In the genomic region with DNA sequence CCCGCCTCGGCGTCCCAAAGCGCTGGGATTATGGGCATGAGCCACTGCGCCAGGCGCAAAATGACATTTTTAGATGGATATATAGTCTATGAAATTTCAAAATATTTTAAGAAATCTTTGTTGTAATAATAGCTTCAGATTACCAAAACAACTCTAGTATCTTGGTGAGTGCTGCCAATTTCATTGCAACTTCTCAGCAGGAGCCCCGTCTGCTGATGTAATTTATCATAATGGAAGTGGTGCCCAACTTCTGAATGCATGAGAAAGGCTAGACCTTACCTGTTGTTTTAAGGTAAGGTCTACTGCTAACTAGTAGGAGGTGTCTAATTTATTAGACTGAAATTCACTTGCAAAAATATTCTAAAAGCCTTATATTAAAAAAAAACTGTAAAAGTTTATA, we compare ENCODE assay signal across 27 cellular contexts.
"Had no signal": no experiment of that assay in that cellular context is flagged by ENCODE, and none has a peak within 500 bp of the region (broad histone marks: within the 10 kb centered on the region; RNA-seq: fewer than 3 reads in every experiment).

No MANE protein-coding gene starts in this region.

- H3K4me1 Mint-ChIP-seq: neural crest cell; stimulated activated naive B cell treated with anti-CD40 and anti-IgM and Interleukin-4, amounts not matched to agents 10 μg/mL and 1 μg/mL and 100 μg/mL, for 72 hours had no signal

- H3K27me3 Mint-ChIP-seq: natural killer cell treated with Interleukin-12 subunit alpha and Interleukin-12 subunit beta and Interleukin-15 and Interleukin-18, amount 100 ng/mL, for 72 hours; progenitor cell of endocrine pancreas; stimulated activated naive B cell treated with anti-CD40 and anti-IgM and Interleukin-4, amounts not matched to agents 10 μg/mL and 1 μg/mL and 100 μg/mL, for 72 hours; stimulated activated naive CD8-positive, alpha-beta T cell treated with anti-CD3 and anti-CD28 coated beads, Interleukin-15, Interleukin-2, amounts not matched to agents 100 ng/mL and 50 ng/mL, for 24 hours had no signal

- H3K27ac Mint-ChIP-seq: natural killer cell treated with Interleukin-12 subunit alpha and Interleukin-12 subunit beta and Interleukin-15 and Interleukin-18, amount 100 ng/mL, for 72 hours; nephron progenitor cell; progenitor cell of endocrine pancreas; stimulated activated effector memory CD8-positive, alpha-beta T cell treated with anti-CD3 and anti-CD28 coated beads, Interleukin-12 subunit alpha, Interleukin-12 subunit beta, amount 100 ng/mL, for 72 hours; stimulated activated naive B cell treated with anti-CD40 and anti-IgM and Interleukin-4, amounts not matched to agents 10 μg/mL and 1 μg/mL and 100 μg/mL, for 72 hours; stimulated activated naive CD8-positive, alpha-beta T cell treated with anti-CD3 and anti-CD28 coated beads, Interleukin-15, Interleukin-2, amounts not matched to agents 100 ng/mL and 50 ng/mL, for 24 hours had no signal

- H3K4me3 ChIP-seq: ovary, psoas muscle, right lobe of liver, sigmoid colon, stomach, thoracic aorta, thyroid gland, tibial nerve, upper lobe of left lung, vagina had no signal

- H3K4me3 Mint-ChIP-seq: natural killer cell treated with Interleukin-12 subunit alpha and Interleukin-12 subunit beta and Interleukin-15 and Interleukin-18, amount 100 ng/mL, for 72 hours; nephron progenitor cell; neural crest cell; stimulated activated effector memory CD8-positive, alpha-beta T cell treated with anti-CD3 and anti-CD28 coated beads, Interleukin-12 subunit alpha, Interleukin-12 subunit beta, amount 100 ng/mL, for 72 hours; stimulated activated naive B cell treated with anti-CD40 and anti-IgM and Interleukin-4, amounts not matched to agents 10 μg/mL and 1 μg/mL and 100 μg/mL, for 72 hours; stimulated activated naive CD8-positive, alpha-beta T cell treated with anti-CD3 and anti-CD28 coated beads, Interleukin-15, Interleukin-2, amounts not matched to agents 100 ng/mL and 50 ng/mL, for 24 hours had no signal

- H3K9me3 Mint-ChIP-seq: natural killer cell treated with Interleukin-12 subunit alpha and Interleukin-12 subunit beta and Interleukin-15 and Interleukin-18, amount 100 ng/mL, for 72 hours; nephron progenitor cell; neural crest cell; stimulated activated effector memory CD8-positive, alpha-beta T cell treated with anti-CD3 and anti-CD28 coated beads, Interleukin-12 subunit alpha, Interleukin-12 subunit beta, amount 100 ng/mL, for 72 hours; stimulated activated naive B cell treated with anti-CD40 and anti-IgM and Interleukin-4, amounts not matched to agents 10 μg/mL and 1 μg/mL and 100 μg/mL, for 72 hours; stimulated activated naive CD8-positive, alpha-beta T cell treated with anti-CD3 and anti-CD28 coated beads, Interleukin-15, Interleukin-2, amounts not matched to agents 100 ng/mL and 50 ng/mL, for 24 hours had no signal

- ATAC-seq: natural killer cell treated with Interleukin-12 subunit alpha and Interleukin-12 subunit beta and Interleukin-15 and Interleukin-18, amount 100 ng/mL, for 72 hours; psoas muscle; right cardiac atrium; right lobe of liver; stimulated activated effector memory CD8-positive, alpha-beta T cell treated with anti-CD3 and anti-CD28 coated beads, Interleukin-12 subunit alpha, Interleukin-12 subunit beta, amount 100 ng/mL, for 72 hours; stimulated activated naive B cell treated with anti-CD40 and anti-IgM and Interleukin-4, amounts not matched to agents 10 μg/mL and 1 μg/mL and 100 μg/mL, for 72 hours had no signal

- DNase-seq: nephron progenitor cell; nucleus accumbens; ovary; posterior cingulate gyrus; psoas muscle; right cardiac atrium; right lobe of liver; sigmoid colon; small intestine; stimulated activated CD4-positive, alpha-beta T cell treated with anti-CD3 and anti-CD28 coated beads, Interleukin-15, amount 100 ng/mL, for 24 hours; stimulated activated CD4-positive, alpha-beta T cell treated with anti-CD3 and anti-CD28 coated beads, Interleukin-2, amount 100 ng/mL, for 24 hours; stimulated activated CD4-positive, alpha-beta T cell treated with anti-CD3 and anti-CD28 coated beads, Interleukin-2, amount 100 ng/mL, for 48 hours; stimulated activated CD4-positive, alpha-beta T cell treated with anti-CD3 and anti-CD28 coated beads, Interleukin-4, amount 100 ng/mL, for 24 hours; stimulated activated naive B cell treated with anti-CD40 and anti-IgM and Interleukin-4, amounts not matched to agents 10 μg/mL and 1 μg/mL and 100 μg/mL, for 72 hours; stimulated activated naive CD4-positive, alpha-beta T cell treated with Interleukin-2 at 50 U/mL for 16 hours; stomach; thyroid gland; trophoblast cell; upper lobe of left lung had no signal
